In the genomic region with DNA sequence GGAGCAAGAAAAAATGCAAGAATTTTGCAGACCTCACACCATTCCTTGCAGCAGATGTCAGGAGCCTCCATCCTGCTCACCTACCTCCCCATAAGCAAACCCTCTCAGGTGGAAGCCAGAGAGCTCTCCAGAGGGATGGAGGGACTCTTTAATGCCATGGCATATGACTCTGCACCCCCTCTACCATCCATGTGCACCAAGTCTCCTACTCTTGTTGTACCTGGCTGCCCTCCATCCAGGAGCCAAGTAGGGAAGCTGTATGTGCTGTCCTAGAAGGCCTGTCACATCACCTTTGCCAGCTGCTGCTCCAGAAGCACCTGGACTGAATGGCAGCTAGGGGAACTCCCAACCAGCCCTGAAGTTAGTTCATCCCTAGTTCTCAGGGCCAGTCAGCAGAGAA, we compare ENCODE assay signal across 36 cellular contexts. TPM values are rescaled to one million over a fixed set of nuclear protein-coding genes. Genes with fewer than 3 reads are reported as not detected.
"Had no signal": no experiment of that assay in that cellular context is flagged by ENCODE, and none has a peak within 500 bp of the region (broad histone marks: within the 10 kb centered on the region; RNA-seq: fewer than 3 reads in every experiment).

No MANE protein-coding gene starts in this region.

- H3K36me3 ChIP-seq: MG63 had no signal

- DNase-seq: Karpas-422, Kasumi-1, MM.1S, NCI-H1048, NCI-H1092, NCI-H1092 treated with DMSO at 0.1 percent for 48 hours, NCI-H1105, NCI-H1105 treated with DMSO at 0.1 percent for 48 hours, NCI-H1417, NCI-H1417 treated with DMSO at 0.1 percent for 48 hours, NCI-H1436, NCI-H1436 treated with DMSO at 0.1 percent for 48 hours, NCI-H146, NCI-H1694, NCI-H1694 treated with DMSO at 0.1 percent for 48 hours, NCI-H187, NCI-H187 treated with DMSO at 0.1 percent for 48 hours, NCI-H1930, NCI-H2029, NCI-H2029 treated with DMSO at 0.1 percent for 48 hours, NCI-H2081, NCI-H2081 treated with DMSO at 0.1 percent for 48 hours, NCI-H2107, NCI-H2171, NCI-H2171 treated with DMSO at 0.1 percent for 48 hours, NCI-H2227 treated with DMSO at 0.1 percent for 48 hours, NCI-H226, NCI-H345, NCI-H446, NCI-H510A had no signal

- H3K27ac ChIP-seq: KMS-11 had no signal

- H3K27me3 ChIP-seq: MG63 had no signal

- H3K4me2 ChIP-seq: KMS-11 had no signal

- H3K9ac ChIP-seq: KMS-11 had no signal

- H3K4me3 ChIP-seq: MG63 had no signal

RNA-seq across cellular contexts. Expression of a gene that starts 38.5 kb away (rescaled TPM):
- total RNA-seq: LHCN-M2, M059J, MCF 10A, NCI-H460 had no signal
